ENCODE assay signal across 7 cellular contexts in the genomic region with DNA sequence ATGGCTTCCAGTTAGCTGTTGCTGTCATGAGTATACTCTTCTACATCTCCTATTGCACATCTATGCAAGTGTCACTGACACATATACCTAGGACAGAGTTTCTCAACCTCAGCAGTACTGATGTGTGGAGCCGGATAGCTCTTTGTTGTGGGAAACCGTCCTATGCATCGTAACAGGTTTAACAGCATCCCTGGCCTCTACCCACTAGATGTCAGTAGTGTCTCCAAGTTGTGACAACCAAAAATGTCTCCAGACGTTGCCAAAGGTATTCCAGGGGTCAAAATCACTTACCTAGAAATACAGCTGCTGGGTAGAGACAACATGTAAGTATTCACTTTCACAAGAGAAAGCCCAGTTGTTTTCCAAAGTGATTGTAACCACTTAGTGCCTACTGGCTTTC.
DNase-seq lines count a peak whose midpoint lies in the region; ATAC-seq and TF ChIP-seq lines count a peak whose summit lies in the region.

No MANE protein-coding gene starts in this region.

- DNase-seq in H4 (ENCODE audit: low spot score) (peak; percentile 60), NCI-H446 (lab: John Stamatoyannopoulos, UW) (peak; percentile 8 to 51), coronary artery (ENCODE audit: low spot score) (no peak), osteocyte (ENCODE audit: extremely low spot score, unreplicated experiment) (no peak)
- DNase-seq in stimulated activated CD4-positive, alpha-beta T cell treated with anti-CD3 and anti-CD28 coated beads, Interleukin-4, amount 100 ng/mL, for 4 hours, result no peak

- H3K27ac Mint-ChIP-seq in osteocyte (ENCODE audit: unreplicated experiment), result no peak overlapping the region

- no peak overlapping the region for H3K27ac ChIP-seq in coronary artery

- TF ChIP-seq CTCF in coronary artery (IDR thresholded peaks at IDR 0.05) (peak; percentile 18), osteocyte (IDR thresholded peaks at IDR 0.05) (peak; percentile 78)

- no peak for ATAC-seq in HG03354 (IDR thresholded peaks at IDR 0.05; ENCODE audit: poor library complexity, severe bottlenecking, unreplicated experiment)
- ATAC-seq in GM21367 (IDR thresholded peaks at IDR 0.05; ENCODE audit: unreplicated experiment), result no peak

- no peaks in the 10 kb centered on the region for H3K9me3 Mint-ChIP-seq in osteocyte (ENCODE audit: unreplicated experiment)

- no peak overlapping the region for H3K4me3 ChIP-seq in coronary artery

- H3K27me3 Mint-ChIP-seq in osteocyte (ENCODE audit: unreplicated experiment), result no peaks in the 10 kb centered on the region

- H3K36me3 Mint-ChIP-seq in osteocyte (ENCODE audit: unreplicated experiment), result no peaks in the 10 kb centered on the region

- peaks cover 19% of the 10 kb centered on the region for H3K4me1 Mint-ChIP-seq in osteocyte (ENCODE audit: unreplicated experiment)

- H3K4me3 Mint-ChIP-seq in osteocyte (ENCODE audit: unreplicated experiment), result no peak overlapping the region

Comparison
In these comparisons a context has a peak if more than half of its experiments do, and no peak if none do; other contexts are left out.
1. DNase-seq: peak in H4 (single experiment) and NCI-H446 (2 of 2); none in coronary artery (single experiment), osteocyte (single experiment) and stimulated activated CD4-positive, alpha-beta T cell treated with anti-CD3 and anti-CD28 coated beads, Interleukin-4, amount 100 ng/mL, for 4 hours (0 of 2).